In the genomic region with DNA sequence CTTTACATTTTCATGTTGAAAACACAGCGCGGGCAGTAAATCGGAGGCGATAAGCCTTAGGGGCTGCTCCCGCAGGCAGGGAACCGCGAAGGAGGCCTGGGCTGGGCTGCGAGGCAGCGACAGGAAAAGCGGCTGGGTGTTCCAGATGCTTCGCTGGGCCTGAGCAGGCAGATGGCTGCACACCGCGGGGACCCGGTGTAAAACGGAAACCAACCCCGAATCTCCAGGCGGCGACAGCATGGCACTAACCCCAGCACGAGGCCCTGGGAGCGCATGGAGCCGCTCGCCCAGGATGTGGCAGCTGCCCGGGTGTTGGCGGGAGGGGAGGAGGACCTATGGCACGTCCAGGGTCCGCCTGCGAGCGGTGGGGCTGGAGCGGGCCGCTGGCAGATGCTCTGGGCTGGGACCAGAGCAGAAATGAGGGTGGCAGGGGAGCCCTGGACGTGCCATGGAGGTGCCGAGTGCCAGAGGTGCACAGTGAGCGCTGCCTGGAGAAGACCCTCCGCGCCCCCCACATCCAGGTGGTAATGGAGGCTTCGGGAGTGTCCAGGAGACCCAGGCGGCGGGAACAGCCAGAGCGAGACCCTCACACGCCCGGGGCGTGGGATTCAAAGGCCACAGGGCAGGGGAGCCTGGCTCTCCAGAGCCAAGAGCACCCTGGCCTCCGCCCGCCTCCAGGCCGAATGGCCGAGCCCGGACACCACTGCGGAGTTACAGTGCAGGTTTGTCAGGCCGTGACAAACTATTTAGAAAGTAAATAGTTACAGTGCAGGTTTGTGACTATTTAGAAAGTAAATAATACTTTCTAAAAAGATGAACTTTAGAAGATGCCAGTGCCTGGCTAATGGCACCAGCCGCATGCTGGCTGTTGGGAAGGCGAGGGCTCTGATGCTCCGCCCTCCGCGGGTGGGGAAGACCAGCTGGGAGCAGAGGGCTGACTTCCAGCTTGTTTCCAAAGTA, we compare ENCODE assay signal across 1 cellular context.
TF ChIP-seq lines count a peak whose summit lies in the region.

No MANE protein-coding gene starts in this region.

TF ChIP-seq in H1, 55 proteins besides CTCF, POLR2A, EP300 and RAD21:
- TF ChIP-seq SP1 (IDR thresholded peaks at IDR 0.05; ENCODE audit: low read depth, low read length) = no peak
